8 cellular contexts compared by ENCODE assay signal in the genomic region with DNA sequence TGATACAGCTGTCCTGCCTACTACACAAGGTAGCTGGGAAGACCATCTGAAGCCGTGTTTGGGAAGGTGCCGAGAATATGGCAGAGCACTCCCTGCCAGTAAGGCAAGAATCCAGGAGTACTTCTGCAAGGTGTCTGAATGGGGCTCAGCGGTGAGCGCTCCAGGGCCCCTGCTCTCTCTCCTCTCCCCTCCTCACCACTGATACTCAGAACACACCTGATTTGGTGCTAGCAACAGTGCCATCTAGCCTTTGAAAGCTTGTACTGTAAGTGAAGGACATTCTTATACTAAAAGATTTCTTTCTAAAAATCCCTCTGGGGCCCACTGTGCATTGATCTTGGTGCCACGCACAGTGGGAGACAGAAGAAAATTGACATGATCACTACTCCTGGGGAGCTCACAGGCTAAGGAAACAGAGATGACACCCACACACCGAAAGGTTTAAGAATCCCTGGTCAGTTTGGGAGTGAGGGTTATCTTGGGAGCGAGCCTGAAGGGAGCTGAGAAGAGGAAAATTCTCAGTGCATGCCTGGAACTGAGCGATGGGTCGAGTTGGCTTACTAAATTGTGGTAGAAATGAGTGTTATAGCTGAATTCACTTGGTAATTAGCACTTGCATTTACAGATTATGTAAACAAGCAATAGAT.
DNase-seq lines count a peak whose midpoint lies in the region; ATAC-seq and TF ChIP-seq lines count a peak whose summit lies in the region.

No MANE protein-coding gene starts in this region.

- H3K9me3 ChIP-seq in sigmoid colon = no peaks in the 10 kb centered on the region

- H3K27ac ChIP-seq in sigmoid colon = no peak overlapping the region

- ATAC-seq in GM19035 (IDR thresholded peaks at IDR 0.05; ENCODE audit: unreplicated experiment) (no peak), GM21367 (IDR thresholded peaks at IDR 0.05; ENCODE audit: unreplicated experiment) (no peak), GM18870 (IDR thresholded peaks at IDR 0.05; ENCODE audit: unreplicated experiment) (no peak)

- H3K4me3 ChIP-seq in sigmoid colon = no peak overlapping the region

- WGBS in sigmoid colon, 2 donors = 47 to 49% methylated on average over 9 of the region's 9 CpGs

- H3K4me1 ChIP-seq in sigmoid colon = no peaks in the 10 kb centered on the region

- TF ChIP-seq CTCF in GM10266 (IDR thresholded peaks at IDR 0.05; ENCODE audit: control insufficient read depth, insufficient read depth, low read depth, missing control alignments) (peak; percentile 35), sigmoid colon (IDR thresholded peaks at IDR 0.05) (peak in 2 of 4 experiments; percentile 16 to 20)

- DNase-seq in GM10266 (ENCODE audit: extremely low spot score) = no peak
- peak; percentile 73 for DNase-seq in NCI-H2171 (lab: John Stamatoyannopoulos, UW)
- peak; percentile 56 for DNase-seq in dedifferentiated amniotic fluid mesenchymal stem cell (ENCODE audit: extremely low spot score)
- DNase-seq in myocyte (ENCODE audit: low read depth) = peak; percentile 8
- DNase-seq in sigmoid colon = no peak

- H3K27me3 ChIP-seq in sigmoid colon = no peaks in the 10 kb centered on the region

- TF ChIP-seq POLR2A in sigmoid colon (IDR thresholded peaks at IDR 0.05) = no peak

- no peak for TF ChIP-seq EP300 in sigmoid colon (IDR thresholded peaks at IDR 0.05)

- intact Hi-C loops in sigmoid colon (cut with DNase I) = no loop called here

- H3K36me3 ChIP-seq in sigmoid colon = no peaks in the 10 kb centered on the region

Comparison
In these comparisons a context has a peak if more than half of its experiments do, and no peak if none do; other contexts are left out.
1. DNase-seq: peak in NCI-H2171 (single experiment), dedifferentiated amniotic fluid mesenchymal stem cell (single experiment) and myocyte (single experiment); none in GM10266 (single experiment) and sigmoid colon (single experiment).